Comparison of ENCODE assay signal across 1 cellular context in genomic region chr16:74192281-74192680, GRCh38.
TF ChIP-seq lines count a peak whose summit lies in the region.

No MANE protein-coding gene starts in this region.

TF ChIP-seq in H1, 55 proteins besides CTCF, POLR2A, EP300 and RAD21 (continued from another document):
- TF ChIP-seq CHD2 (IDR thresholded peaks at IDR 0.05; ENCODE audit: low read length) (no peak), FOSL1 (IDR thresholded peaks at IDR 0.05; ENCODE audit: insufficient read depth, low read depth, low read length) (no peak)
TF ChIP-seq in H1: peak in this region for 0.
